ENCODE assay signal across 12 cellular contexts in the genomic region with DNA sequence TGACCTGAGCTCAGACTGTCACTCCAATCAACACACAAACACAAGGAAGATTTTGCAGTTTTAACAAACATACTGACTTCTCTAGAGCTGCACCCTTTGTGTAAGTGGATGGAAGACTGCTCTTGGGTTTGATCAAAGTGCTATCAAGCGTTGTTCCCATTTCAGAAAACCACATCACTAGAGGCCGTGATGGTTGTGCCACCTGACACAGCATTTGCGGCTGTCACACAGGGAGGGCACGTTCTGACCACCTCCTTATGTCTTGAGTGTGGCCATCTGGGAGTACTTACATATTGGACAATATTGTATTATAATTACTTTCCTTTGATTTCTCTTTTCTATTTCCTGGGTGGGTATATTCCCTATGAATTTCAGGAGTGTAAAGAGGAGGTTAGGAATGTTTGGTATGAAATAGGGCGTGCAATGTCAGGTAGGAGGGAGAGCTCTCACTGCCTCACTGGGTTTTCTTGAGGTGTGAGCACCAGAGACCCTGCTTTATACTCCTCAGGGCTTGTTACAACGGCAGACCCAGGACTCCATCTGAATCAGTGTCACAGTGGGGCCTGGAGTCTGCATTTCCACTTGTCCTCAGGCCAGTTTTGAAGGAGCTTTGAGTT.
DNase-seq lines count a peak whose midpoint lies in the region; ATAC-seq lines count a peak whose summit lies in the region.
"Had no signal": no experiment of that assay in that cellular context is flagged by ENCODE, and none has a peak within 500 bp of the region (broad histone marks: within the 10 kb centered on the region; RNA-seq: fewer than 3 reads in every experiment).

No MANE protein-coding gene starts in this region.

- H3K4me1 ChIP-seq in subcutaneous abdominal adipose tissue (ENCODE audit: control insufficient read depth in 5 of 5, insufficient read depth in 5 of 5, low read length in 5 of 5) = peaks cover 4 to 22% (median 10%) of the 10 kb centered on the region in 5 donors

- peak overlapping the region; percentile 54 for H3K27ac ChIP-seq in subcutaneous abdominal adipose tissue (ENCODE audit: low read depth, low read length)
- H3K27ac ChIP-seq: gastroesophageal sphincter, VCaP had no signal

- no peak overlapping the region for H3K27ac Mint-ChIP-seq in activated naive CD8-positive, alpha-beta T cell treated with anti-CD3 and anti-CD28 coated beads, Interleukin-2, amount 10 ng/mL, durations not matched to agents 7 days and 5 days
- no peak overlapping the region for H3K27ac Mint-ChIP-seq in activated naive CD8-positive, alpha-beta T cell treated with anti-CD3 and anti-CD28 coated beads for 36 hours
- H3K27ac Mint-ChIP-seq in activated naive CD8-positive, alpha-beta T cell treated with anti-CD3 and anti-CD28 coated beads, Interleukin-2, amount 50 U/mL, for 24 hours = no peak overlapping the region
- no peak overlapping the region for H3K27ac Mint-ChIP-seq in activated CD4-positive, alpha-beta memory T cell treated with anti-CD3 and anti-CD28 coated beads for 36 hours
- H3K27ac Mint-ChIP-seq: activated naive CD4-positive, alpha-beta T cell treated with anti-CD3 and anti-CD28 coated beads, Interleukin-2, amount 50 U/mL, for 24 hours had no signal

- H3K27me3 ChIP-seq in subcutaneous abdominal adipose tissue (ENCODE audit: control insufficient read depth in 5 of 5, insufficient read depth in 4 of 5, low read length in 5 of 5) = no peaks in the 10 kb centered on the region
- H3K27me3 ChIP-seq: MG63 had no signal

- H3K9ac ChIP-seq in subcutaneous abdominal adipose tissue (ENCODE audit: low read length in 5 of 5) = no peak overlapping the region

- H3K9me3 ChIP-seq in subcutaneous abdominal adipose tissue (ENCODE audit: control insufficient read depth in 5 of 5, low read length in 5 of 5) = no peaks in the 10 kb centered on the region
- H3K9me3 ChIP-seq: gastroesophageal sphincter, MG63 had no signal

- intact Hi-C loops in activated CD4-positive, alpha-beta memory T cell treated with anti-CD3 and anti-CD28 coated beads for 36 hours (cut with micrococcal nuclease) = loop anchor here (1.0 to 10.0 kb wide), 3 partner anchors 85 to 243 kb away; a partner anchor contains a TSS

- CTCF ChIA-PET in activated CD4-positive, alpha-beta memory T cell treated with anti-CD3 and anti-CD28 coated beads for 36 hours (lab: Charles Lee) = interaction anchor here (0.6 to 10.2 kb wide), 33 partner anchors 11 to 192 kb away, joined by 3 to 202 read pairs (median 6); a partner anchor contains a TSS

- no peak overlapping the region for H3K4me3 ChIP-seq in subcutaneous abdominal adipose tissue (ENCODE audit: low read depth in 1 of 5, low read length in 5 of 5)
- H3K4me3 ChIP-seq: gastroesophageal sphincter, MG63 had no signal

- H3K36me3 Mint-ChIP-seq in activated naive CD8-positive, alpha-beta T cell treated with anti-CD3 and anti-CD28 coated beads, Interleukin-2, amount 10 ng/mL, durations not matched to agents 7 days and 5 days = peaks cover 21% of the 10 kb centered on the region
- H3K36me3 Mint-ChIP-seq in activated naive CD8-positive, alpha-beta T cell treated with anti-CD3 and anti-CD28 coated beads for 36 hours = peaks cover 12% of the 10 kb centered on the region
- peaks cover 29% of the 10 kb centered on the region for H3K36me3 Mint-ChIP-seq in activated naive CD8-positive, alpha-beta T cell treated with anti-CD3 and anti-CD28 coated beads, Interleukin-2, amount 50 U/mL, for 24 hours (ENCODE audit: low read depth)
- H3K36me3 Mint-ChIP-seq in activated CD4-positive, alpha-beta memory T cell treated with anti-CD3 and anti-CD28 coated beads for 36 hours = peaks cover 16% of the 10 kb centered on the region

- no peaks in the 10 kb centered on the region for H3K27me3 Mint-ChIP-seq in activated naive CD8-positive, alpha-beta T cell treated with anti-CD3 and anti-CD28 coated beads, Interleukin-2, amount 10 ng/mL, durations not matched to agents 7 days and 5 days
- no peaks in the 10 kb centered on the region for H3K27me3 Mint-ChIP-seq in activated naive CD8-positive, alpha-beta T cell treated with anti-CD3 and anti-CD28 coated beads for 36 hours
- no peaks in the 10 kb centered on the region for H3K27me3 Mint-ChIP-seq in activated naive CD8-positive, alpha-beta T cell treated with anti-CD3 and anti-CD28 coated beads, Interleukin-2, amount 50 U/mL, for 24 hours
- H3K27me3 Mint-ChIP-seq in activated CD4-positive, alpha-beta memory T cell treated with anti-CD3 and anti-CD28 coated beads for 36 hours = no peaks in the 10 kb centered on the region
- H3K27me3 Mint-ChIP-seq: activated naive CD4-positive, alpha-beta T cell treated with anti-CD3 and anti-CD28 coated beads, Interleukin-2, amount 50 U/mL, for 24 hours had no signal

- H3K4me1 Mint-ChIP-seq in activated naive CD8-positive, alpha-beta T cell treated with anti-CD3 and anti-CD28 coated beads, Interleukin-2, amount 10 ng/mL, durations not matched to agents 7 days and 5 days = peaks cover 2% of the 10 kb centered on the region
- H3K4me1 Mint-ChIP-seq in activated naive CD8-positive, alpha-beta T cell treated with anti-CD3 and anti-CD28 coated beads for 36 hours = peaks cover 7% of the 10 kb centered on the region
- H3K4me1 Mint-ChIP-seq in activated naive CD8-positive, alpha-beta T cell treated with anti-CD3 and anti-CD28 coated beads, Interleukin-2, amount 50 U/mL, for 24 hours = peaks cover 6% of the 10 kb centered on the region
- H3K4me1 Mint-ChIP-seq in activated CD4-positive, alpha-beta memory T cell treated with anti-CD3 and anti-CD28 coated beads for 36 hours (ENCODE audit: low read depth) = peaks cover 10% of the 10 kb centered on the region

- no peak for DNase-seq in activated naive CD8-positive, alpha-beta T cell treated with anti-CD3 and anti-CD28 coated beads, Interleukin-2, amount 10 ng/mL, durations not matched to agents 7 days and 5 days
- no peak for DNase-seq in activated naive CD8-positive, alpha-beta T cell treated with anti-CD3 and anti-CD28 coated beads for 36 hours
- no peak for DNase-seq in activated naive CD8-positive, alpha-beta T cell treated with anti-CD3 and anti-CD28 coated beads, Interleukin-2, amount 50 U/mL, for 24 hours
- DNase-seq in CD1c-positive myeloid dendritic cell (ENCODE audit: extremely low spot score) = no peak
- no peak for DNase-seq in activated CD4-positive, alpha-beta memory T cell treated with anti-CD3 and anti-CD28 coated beads for 36 hours
- no peak for DNase-seq in RKO (ENCODE audit: low spot score)

- H3K4me3 Mint-ChIP-seq in activated naive CD8-positive, alpha-beta T cell treated with anti-CD3 and anti-CD28 coated beads, Interleukin-2, amount 10 ng/mL, durations not matched to agents 7 days and 5 days = no peak overlapping the region
- H3K4me3 Mint-ChIP-seq in activated naive CD8-positive, alpha-beta T cell treated with anti-CD3 and anti-CD28 coated beads for 36 hours = no peak overlapping the region
- H3K4me3 Mint-ChIP-seq in activated naive CD8-positive, alpha-beta T cell treated with anti-CD3 and anti-CD28 coated beads, Interleukin-2, amount 50 U/mL, for 24 hours = no peak overlapping the region
- H3K4me3 Mint-ChIP-seq in activated CD4-positive, alpha-beta memory T cell treated with anti-CD3 and anti-CD28 coated beads for 36 hours = no peak overlapping the region
- H3K4me3 Mint-ChIP-seq: activated naive CD4-positive, alpha-beta T cell treated with anti-CD3 and anti-CD28 coated beads, Interleukin-2, amount 50 U/mL, for 24 hours had no signal

- H3K36me3 ChIP-seq in subcutaneous abdominal adipose tissue (ENCODE audit: control insufficient read depth in 5 of 5, insufficient read depth in 5 of 5, low read length in 5 of 5) = peaks cover 2 to 90% (median 84%) of the 10 kb centered on the region in 5 donors
- H3K36me3 ChIP-seq: MG63 had no signal

- H3K9me3 Mint-ChIP-seq in activated naive CD8-positive, alpha-beta T cell treated with anti-CD3 and anti-CD28 coated beads, Interleukin-2, amount 10 ng/mL, durations not matched to agents 7 days and 5 days = no peaks in the 10 kb centered on the region
- H3K9me3 Mint-ChIP-seq in activated naive CD8-positive, alpha-beta T cell treated with anti-CD3 and anti-CD28 coated beads for 36 hours = no peaks in the 10 kb centered on the region
- H3K9me3 Mint-ChIP-seq in activated naive CD8-positive, alpha-beta T cell treated with anti-CD3 and anti-CD28 coated beads, Interleukin-2, amount 50 U/mL, for 24 hours = no peaks in the 10 kb centered on the region
- no peaks in the 10 kb centered on the region for H3K9me3 Mint-ChIP-seq in activated CD4-positive, alpha-beta memory T cell treated with anti-CD3 and anti-CD28 coated beads for 36 hours
- H3K9me3 Mint-ChIP-seq: activated naive CD4-positive, alpha-beta T cell treated with anti-CD3 and anti-CD28 coated beads, Interleukin-2, amount 50 U/mL, for 24 hours had no signal

- peak; percentile 23 for ATAC-seq in activated naive CD8-positive, alpha-beta T cell treated with anti-CD3 and anti-CD28 coated beads, Interleukin-2, amount 10 ng/mL, durations not matched to agents 7 days and 5 days (ENCODE audit: low read depth)
- ATAC-seq in HG02884 (IDR thresholded peaks at IDR 0.05; ENCODE audit: unreplicated experiment) = peak; percentile 22
- peak; percentile 10 for ATAC-seq in activated naive CD8-positive, alpha-beta T cell treated with anti-CD3 and anti-CD28 coated beads, Interleukin-2, amount 50 U/mL, for 24 hours

- POLR2A ChIA-PET in activated naive CD8-positive, alpha-beta T cell treated with anti-CD3 and anti-CD28 coated beads, Interleukin-2, amount 10 ng/mL, durations not matched to agents 7 days and 5 days (lab: Charles Lee) = interaction anchor here (0.8 to 1.3 kb wide), 5 partner anchors 9 to 91 kb away, joined by 3 to 5 read pairs (median 4); no protein-coding TSS in a partner anchor
- POLR2A ChIA-PET in activated CD4-positive, alpha-beta memory T cell treated with anti-CD3 and anti-CD28 coated beads for 36 hours (lab: Charles Lee) = interaction anchor here (1.0 to 2.2 kb wide), 5 partner anchors 81 to 97 kb away, joined by 4 to 9 read pairs (median 4); a partner anchor contains a TSS
